Comparison of ENCODE assay signal across 15 cellular contexts in the genomic region with DNA sequence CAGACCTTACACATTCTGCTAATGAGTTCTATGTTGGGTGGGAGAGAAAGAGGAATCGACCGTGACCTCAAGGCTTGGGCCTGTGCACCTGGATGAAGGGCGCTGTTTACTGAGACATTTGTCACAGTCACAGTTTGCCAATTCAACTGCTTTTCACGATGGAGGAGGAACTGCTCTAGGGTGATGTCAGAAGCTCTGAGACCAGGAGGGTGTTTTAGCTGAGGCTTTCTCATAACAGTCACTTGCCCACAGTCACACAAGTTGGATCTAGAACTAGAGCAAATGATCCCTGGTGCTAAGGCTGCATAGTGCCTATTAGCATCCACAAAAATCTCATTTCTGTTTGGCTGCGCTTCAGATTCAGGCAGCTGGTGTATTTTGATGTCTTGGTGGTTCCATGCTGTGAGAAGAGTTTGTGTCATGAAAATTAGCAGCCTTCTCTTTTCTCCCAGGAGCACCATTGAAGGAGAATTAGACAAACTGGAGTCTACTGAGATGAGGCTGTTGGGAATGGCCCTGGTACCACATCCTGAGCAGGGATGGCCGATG.
DNase-seq lines count a peak whose midpoint lies in the region; ATAC-seq and TF ChIP-seq lines count a peak whose summit lies in the region.
"Had no signal": no experiment of that assay in that cellular context is flagged by ENCODE, and none has a peak within 500 bp of the region (broad histone marks: within the 10 kb centered on the region; RNA-seq: fewer than 3 reads in every experiment).

No MANE protein-coding gene starts in this region.

- no peaks in the 10 kb centered on the region for H3K9me3 ChIP-seq in BLaER1 treated with 17β-estradiol and CSF1 and Interleukin-3, amounts not matched to agents 10 nM and 100 nM (replicated peaks in 1 of 11)
- no peaks in the 10 kb centered on the region for H3K9me3 ChIP-seq in OCI-LY3 (ENCODE audit: insufficient read depth, low read length)

- H4K20me1 ChIP-seq in BLaER1 treated with 17β-estradiol and CSF1 and Interleukin-3, amounts not matched to agents 10 nM and 100 nM = no peaks in the 10 kb centered on the region
- no peaks in the 10 kb centered on the region for H4K20me1 ChIP-seq in OCI-LY3 (ENCODE audit: insufficient read depth, low read length)

- no peaks in the 10 kb centered on the region for H3K36me3 ChIP-seq in BLaER1 treated with 17β-estradiol and CSF1 and Interleukin-3, amounts not matched to agents 10 nM and 100 nM
- no peaks in the 10 kb centered on the region for H3K36me3 ChIP-seq in OCI-LY3 (replicated peaks; ENCODE audit: low read depth, low read length)

- no peaks in the 10 kb centered on the region for H3K36me3 Mint-ChIP-seq in stimulated activated naive B cell treated with anti-CD40 and anti-IgM and Interleukin-4, amounts not matched to agents 10 μg/mL and 1 μg/mL and 100 μg/mL, for 72 hours
- H3K36me3 Mint-ChIP-seq: CD4-positive, CD25-positive, alpha-beta regulatory T cell had no signal

- TF ChIP-seq CTCF in OCI-LY3 (IDR thresholded peaks at IDR 0.05; ENCODE audit: low read depth, low read length) (no peak), dorsolateral prefrontal cortex (IDR thresholded peaks at IDR 0.05 in 54 of 56, conservative IDR thresholded peaks at IDR 0.05 in 2 of 56; ENCODE audit: low read depth in 1 of 56, partially characterized antibody in 56 of 56) (no peak)

- H2AFZ ChIP-seq in OCI-LY3 (ENCODE audit: low read depth, low read length) = no peak overlapping the region
- H2AFZ ChIP-seq: GM23338 had no signal

- H3K9ac ChIP-seq in BLaER1 treated with 17β-estradiol and CSF1 and Interleukin-3, amounts not matched to agents 10 nM and 100 nM = peak overlapping the region in 1 of 11 experiments; percentile 82; a peak in 1 of 22 replicates
- H3K9ac ChIP-seq in OCI-LY3 (ENCODE audit: low read length) = no peak overlapping the region

- no peak overlapping the region for H3K4me3 Mint-ChIP-seq in stimulated activated naive B cell treated with anti-CD40 and anti-IgM and Interleukin-4, amounts not matched to agents 10 μg/mL and 1 μg/mL and 100 μg/mL, for 72 hours
- H3K4me3 Mint-ChIP-seq: B cell; CD4-positive, CD25-positive, alpha-beta regulatory T cell; GM23338 had no signal

- H3K4me1 Mint-ChIP-seq in stimulated activated naive B cell treated with anti-CD40 and anti-IgM and Interleukin-4, amounts not matched to agents 10 μg/mL and 1 μg/mL and 100 μg/mL, for 72 hours = peaks cover 17 to 35% of the 10 kb centered on the region in 2 donors
- H3K4me1 Mint-ChIP-seq: GM23338 had no signal

- peak overlapping the region; percentile 37 for H3K27ac Mint-ChIP-seq in stimulated activated naive B cell treated with anti-CD40 and anti-IgM and Interleukin-4, amounts not matched to agents 10 μg/mL and 1 μg/mL and 100 μg/mL, for 72 hours
- H3K27ac Mint-ChIP-seq: B cell, GM23338 had no signal

- intact Hi-C loops in dorsolateral prefrontal cortex (cut with DNase I) = no loop called here

- H3K4me3 ChIP-seq in BLaER1 treated with 17β-estradiol and CSF1 and Interleukin-3, amounts not matched to agents 10 nM and 100 nM = no peak overlapping the region
- no peak overlapping the region for H3K4me3 ChIP-seq in OCI-LY3 (ENCODE audit: low read length)
- no peak overlapping the region for H3K4me3 ChIP-seq in dorsolateral prefrontal cortex
- H3K4me3 ChIP-seq: GM23338 had no signal

- H3K9me3 Mint-ChIP-seq in stimulated activated naive B cell treated with anti-CD40 and anti-IgM and Interleukin-4, amounts not matched to agents 10 μg/mL and 1 μg/mL and 100 μg/mL, for 72 hours = no peaks in the 10 kb centered on the region
- H3K9me3 Mint-ChIP-seq: CD4-positive, CD25-positive, alpha-beta regulatory T cell; GM23338 had no signal

- H3K79me2 ChIP-seq in OCI-LY3 (ENCODE audit: low read length) = no peaks in the 10 kb centered on the region

- H3K27me3 ChIP-seq in BLaER1 treated with 17β-estradiol and CSF1 and Interleukin-3, amounts not matched to agents 10 nM and 100 nM = no peaks in the 10 kb centered on the region
- H3K27me3 ChIP-seq in OCI-LY3 (ENCODE audit: low read depth, low read length) (no peaks in the 10 kb centered on the region), dorsolateral prefrontal cortex (peaks cover 0 to 18% (median 0%) of the 10 kb centered on the region in 45 donors)

- H3K27me3 Mint-ChIP-seq in stimulated activated naive B cell treated with anti-CD40 and anti-IgM and Interleukin-4, amounts not matched to agents 10 μg/mL and 1 μg/mL and 100 μg/mL, for 72 hours = peaks cover 6 to 15% of the 10 kb centered on the region in 2 donors
- H3K27me3 Mint-ChIP-seq: B cell had no signal

- H3K4me2 ChIP-seq in BLaER1 treated with 17β-estradiol and CSF1 and Interleukin-3, amounts not matched to agents 10 nM and 100 nM = peak overlapping the region in 10 of 11 experiments; percentile 41 to 95 (median 64); a peak in 18 of 22 replicates
- H3K4me2 ChIP-seq in OCI-LY3 (ENCODE audit: low read length) = no peak overlapping the region
- H3K4me2 ChIP-seq: GM23338 had no signal

- H3K27ac ChIP-seq in BLaER1 treated with 17β-estradiol and CSF1 and Interleukin-3, amounts not matched to agents 10 nM and 100 nM = peak overlapping the region in 4 of 11 experiments; percentile 0 to 92 (median 72); a peak in 6 of 22 replicates
- 0 out of 2 replicates have a peak overlapping the region, but pooled peaks have one; percentile 6 for H3K27ac ChIP-seq in OCI-LY3 (ENCODE audit: low read length)
- H3K27ac ChIP-seq in dorsolateral prefrontal cortex = peak overlapping the region in 43 of 59 donors; percentile 4 to 76 (median 39)

- no peak for ATAC-seq in stimulated activated naive B cell treated with anti-CD40 and anti-IgM and Interleukin-4, amounts not matched to agents 10 μg/mL and 1 μg/mL and 100 μg/mL, for 72 hours (replicated peaks)
- ATAC-seq in GM18861 (IDR thresholded peaks at IDR 0.05; ENCODE audit: unreplicated experiment) = no peak
- no peak for ATAC-seq in GM19023 (IDR thresholded peaks at IDR 0.05; ENCODE audit: unreplicated experiment)
- ATAC-seq in GM21390 (IDR thresholded peaks at IDR 0.05; ENCODE audit: unreplicated experiment) = no peak
- ATAC-seq: GM23338 had no signal

- H3K4me1 ChIP-seq in BLaER1 treated with 17β-estradiol and CSF1 and Interleukin-3, amounts not matched to agents 10 nM and 100 nM = peaks cover 30 to 100% (median 64%) of the 10 kb centered on the region in 10 experiments
- peaks cover 97% of the 10 kb centered on the region for H3K4me1 ChIP-seq in OCI-LY3 (ENCODE audit: low read length)

- no peak for DNase-seq in dorsolateral prefrontal cortex
- no peak for DNase-seq in stimulated activated naive B cell treated with anti-CD40 and anti-IgM and Interleukin-4, amounts not matched to agents 10 μg/mL and 1 μg/mL and 100 μg/mL, for 72 hours
- DNase-seq: ACHN; CD4-positive, CD25-positive, alpha-beta regulatory T cell; DMS53; H7; IMR-90; KBM-7 had no signal
